Comparison of ENCODE assay signal across 8 cellular contexts in the genomic region with DNA sequence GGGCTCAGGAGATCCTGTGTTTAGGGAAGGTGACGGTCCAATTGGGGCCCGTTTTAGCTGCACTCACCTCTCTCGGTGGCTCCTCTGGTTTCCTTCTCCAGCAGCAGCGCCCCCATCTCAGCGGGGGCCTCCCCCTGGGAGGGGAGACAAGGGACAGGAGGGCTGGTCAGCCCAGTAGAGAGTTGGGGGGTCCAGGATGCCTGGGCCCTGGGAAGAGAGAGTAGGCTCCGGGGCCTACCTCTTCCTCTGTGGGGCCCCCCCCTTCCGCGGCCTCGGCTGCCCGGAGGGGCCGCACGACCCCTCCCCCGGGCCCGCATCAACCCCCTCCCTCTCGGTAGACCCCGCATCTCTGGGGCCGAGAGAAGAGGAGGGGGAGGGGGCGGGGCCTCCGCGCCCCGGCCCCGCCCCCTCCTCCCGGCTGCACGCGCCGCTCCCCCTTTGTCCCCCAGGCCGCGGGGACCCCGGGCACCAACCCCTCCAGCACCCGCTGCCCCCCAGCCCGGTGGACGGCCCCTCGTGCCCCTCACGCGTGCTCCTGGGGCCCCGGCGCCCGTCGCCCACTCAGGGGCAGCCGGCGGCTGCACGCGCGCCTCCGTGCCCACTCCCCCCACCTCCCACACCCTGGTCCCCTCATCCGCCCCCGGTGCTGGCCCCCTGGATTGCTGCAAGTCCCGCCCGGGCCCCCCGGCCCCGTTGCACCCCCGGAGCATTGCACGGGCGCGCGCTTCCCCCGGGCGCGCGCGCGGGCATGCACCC. TPM values are rescaled to one million over a fixed set of nuclear protein-coding genes. Genes with fewer than 3 reads are reported as not detected.
A peak's percentile ranks its signal among the peaks of the same experiment; 100 is the strongest.
DNase-seq lines count a peak whose midpoint lies in the region; ATAC-seq, FAIRE-seq and TF ChIP-seq lines count a peak whose summit lies in the region.

No MANE protein-coding gene starts in this region.

- no peak overlapping the region for H3K27ac Mint-ChIP-seq in astrocyte (ENCODE audit: unreplicated experiment)

- no peak for FAIRE-seq in astrocyte (lab: Jason Lieb, UNC)

- peak overlapping the region; percentile 87 for H3K4me3 Mint-ChIP-seq in astrocyte (ENCODE audit: unreplicated experiment)

- peak overlapping the region; percentile 98 for H3K4me2 ChIP-seq in astrocyte (ENCODE audit: low read length)

- H3K9me3 ChIP-seq in astrocyte (ENCODE audit: insufficient read depth, low read depth, low read length), result no peaks in the 10 kb centered on the region
- H3K9me3 ChIP-seq in liver (ENCODE audit: control insufficient read depth in 4 of 4, low read length in 3 of 4), result no peaks in the 10 kb centered on the region
- no peaks in the 10 kb centered on the region for H3K9me3 ChIP-seq in thyroid gland

- DNase-seq in AG04449 (ENCODE audit: low read depth, low spot score) (no peak), astrocyte (ENCODE audit: low read depth) (no peak), thyroid gland (no peak), AG20443 (ENCODE audit: low spot score) (no peak), SIG-M5 treated with dmso at 0.1 percent for 504 hours (lab: John Stamatoyannopoulos, UW; ENCODE audit: unreplicated experiment) (no peak)

- peak overlapping the region; percentile 54 for H2AFZ ChIP-seq in astrocyte (ENCODE audit: low read depth, low read length)

- no peaks in the 10 kb centered on the region for H3K27me3 ChIP-seq in astrocyte (ENCODE audit: insufficient read depth, low read length)
- no peaks in the 10 kb centered on the region for H3K27me3 ChIP-seq in liver (ENCODE audit: control insufficient read depth in 4 of 4, insufficient read depth in 4 of 4, low read length in 3 of 4)
- H3K27me3 ChIP-seq in thyroid gland, result no peaks in the 10 kb centered on the region

- H3K36me3 Mint-ChIP-seq in astrocyte (ENCODE audit: low read depth, unreplicated experiment), result peaks cover 7% of the 10 kb centered on the region

- TF ChIP-seq RAD21 in liver (IDR thresholded peaks at IDR 0.05), result no peak

- H3K4me3 ChIP-seq in AG04449 (ENCODE audit: low read depth, low read length) (peak overlapping the region; percentile 97), astrocyte (ENCODE audit: insufficient read depth, low read depth, low read length) (peak overlapping the region; percentile 79), liver (ENCODE audit: low read depth in 1 of 3, low read length in 3 of 3) (peak overlapping the region in 2 of 3 donors; percentile 46 to 94), thyroid gland (replicated peaks in 1 of 3) (peak overlapping the region; percentile 47 to 90 (median 57))

- H3K27me3 Mint-ChIP-seq in astrocyte (ENCODE audit: low read depth, unreplicated experiment), result no peaks in the 10 kb centered on the region

- H3K79me2 ChIP-seq in astrocyte (ENCODE audit: insufficient read depth, low read length), result peaks cover 14% of the 10 kb centered on the region

- no peak for TF ChIP-seq POLR2A in thyroid gland (IDR thresholded peaks at IDR 0.05)

- POLR2A ChIA-PET in AG04449 (lab: Yijun Ruan, JAX), result interaction anchor here (0.6 to 1.9 kb wide), 9 partner anchors 10 to 233 kb away, joined by 3 to 8 read pairs (median 3); a partner anchor contains a TSS

- intact Hi-C loops in thyroid gland (cut with DNase I), result loop anchor here (5.0 kb wide), 2 partner anchors 35 to 55 kb away; a partner anchor contains a TSS

- CTCF ChIA-PET in AG04449 (lab: Yijun Ruan, JAX), result interaction anchor here (1.0 to 2.6 kb wide), 5 partner anchors 8 to 55 kb away, joined by 3 to 24 read pairs (median 9); no protein-coding TSS in a partner anchor

- peaks cover 11% of the 10 kb centered on the region for H3K4me1 Mint-ChIP-seq in astrocyte (ENCODE audit: low read depth, unreplicated experiment)

- H3K27ac ChIP-seq in astrocyte (ENCODE audit: low read depth, low read length), result no peak overlapping the region
- H3K27ac ChIP-seq in liver (ENCODE audit: low read depth in 1 of 2, low read length in 2 of 2), result peak overlapping the region; percentile 36 to 54
- H3K27ac ChIP-seq in thyroid gland, result peak overlapping the region; percentile 27 to 75 (median 65)

- H3K4me1 ChIP-seq in astrocyte (ENCODE audit: insufficient read depth, low read length) (peaks cover 20% of the 10 kb centered on the region), liver (ENCODE audit: control insufficient read depth in 4 of 4, insufficient read depth in 4 of 4, low read length in 3 of 4) (peaks cover 10 to 36% (median 18%) of the 10 kb centered on the region in 4 donors), thyroid gland (peaks cover 16 to 20% of the 10 kb centered on the region in 2 donors)

- TF ChIP-seq CTCF in AG04449 (IDR thresholded peaks at IDR 0.05; ENCODE audit: insufficient read depth, low read length, missing control alignments) (no peak), astrocyte (IDR thresholded peaks at IDR 0.05; ENCODE audit: insufficient read depth, low read depth, low read length) (no peak), liver (IDR thresholded peaks at IDR 0.05; ENCODE audit: low read depth, low read length, missing input control) (no peak), thyroid gland (IDR thresholded peaks at IDR 0.05) (no peak)

- no peaks in the 10 kb centered on the region for H3K9me3 Mint-ChIP-seq in astrocyte (ENCODE audit: unreplicated experiment)

- peaks cover 8% of the 10 kb centered on the region for H3K36me3 ChIP-seq in astrocyte (ENCODE audit: insufficient read depth, low read length)
- peaks cover 0 to 17% (median 7%) of the 10 kb centered on the region in 4 donors for H3K36me3 ChIP-seq in liver (ENCODE audit: control insufficient read depth in 4 of 4, insufficient read depth in 3 of 4, low read depth in 1 of 4, low read length in 3 of 4)
- H3K36me3 ChIP-seq in thyroid gland, result peaks cover 6 to 20% of the 10 kb centered on the region in 2 donors

- WGBS in liver, result 5% methylated on average over 57 of the region's 62 CpGs
- 3 to 15% methylated on average over 5 of the region's 62 CpGs for WGBS in thyroid gland, 2 donors

- peaks cover 4% of the 10 kb centered on the region for H4K20me1 ChIP-seq in astrocyte (ENCODE audit: insufficient read depth, low read length)

- peak overlapping the region; percentile 77 for H3K9ac ChIP-seq in astrocyte (ENCODE audit: low read length)
- no peak overlapping the region for H3K9ac ChIP-seq in liver (ENCODE audit: low read depth in 1 of 2, low read length in 2 of 2)

- ATAC-seq in HG02970 (IDR thresholded peaks at IDR 0.05; ENCODE audit: low FRiP score, unreplicated experiment) (peak; percentile 3), HG03196 (IDR thresholded peaks at IDR 0.05; ENCODE audit: unreplicated experiment) (no peak)

TF ChIP-seq in liver, 16 proteins besides CTCF, POLR2A, EP300 and RAD21 (continues in another document):
- TF ChIP-seq TAF1 (conservative IDR thresholded peaks at IDR 0.05), result no peak
- no peak for TF ChIP-seq EGR1 (IDR thresholded peaks at IDR 0.05; ENCODE audit: low read depth in 2 of 2)
- no peak for TF ChIP-seq FOXA1 (IDR thresholded peaks at IDR 0.05)
- no peak for TF ChIP-seq SP1 (IDR thresholded peaks at IDR 0.05)
- TF ChIP-seq, protein P1, sequence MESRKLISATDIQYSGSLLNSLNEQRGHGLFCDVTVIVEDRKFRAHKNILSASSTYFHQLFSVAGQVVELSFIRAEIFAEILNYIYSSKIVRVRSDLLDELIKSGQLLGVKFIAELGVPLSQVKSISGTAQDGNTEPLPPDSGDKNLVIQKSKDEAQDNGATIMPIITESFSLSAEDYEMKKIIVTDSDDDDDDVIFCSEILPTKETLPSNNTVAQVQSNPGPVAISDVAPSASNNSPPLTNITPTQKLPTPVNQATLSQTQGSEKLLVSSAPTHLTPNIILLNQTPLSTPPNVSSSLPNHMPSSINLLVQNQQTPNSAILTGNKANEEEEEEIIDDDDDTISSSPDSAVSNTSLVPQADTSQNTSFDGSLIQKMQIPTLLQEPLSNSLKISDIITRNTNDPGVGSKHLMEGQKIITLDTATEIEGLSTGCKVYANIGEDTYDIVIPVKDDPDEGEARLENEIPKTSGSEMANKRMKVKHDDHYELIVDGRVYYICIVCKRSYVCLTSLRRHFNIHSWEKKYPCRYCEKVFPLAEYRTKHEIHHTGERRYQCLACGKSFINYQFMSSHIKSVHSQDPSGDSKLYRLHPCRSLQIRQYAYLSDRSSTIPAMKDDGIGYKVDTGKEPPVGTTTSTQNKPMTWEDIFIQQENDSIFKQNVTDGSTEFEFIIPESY (IDR thresholded peaks at IDR 0.05), result no peak
- TF ChIP-seq GABPA (IDR thresholded peaks at IDR 0.05 in 1 of 2, conservative IDR thresholded peaks at IDR 0.05 in 1 of 2), result no peak
- TF ChIP-seq FOXA2 (IDR thresholded peaks at IDR 0.05), result no peak
- TF ChIP-seq, protein P2, sequence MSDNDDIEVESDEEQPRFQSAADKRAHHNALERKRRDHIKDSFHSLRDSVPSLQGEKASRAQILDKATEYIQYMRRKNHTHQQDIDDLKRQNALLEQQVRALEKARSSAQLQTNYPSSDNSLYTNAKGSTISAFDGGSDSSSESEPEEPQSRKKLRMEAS (IDR thresholded peaks at IDR 0.05), result no peak
- no peak for TF ChIP-seq NR2F2 (IDR thresholded peaks at IDR 0.05)
- no peak for TF ChIP-seq RXRA (IDR thresholded peaks at IDR 0.05)
- no peak for TF ChIP-seq HNF4A (conservative IDR thresholded peaks at IDR 0.05)
- TF ChIP-seq, protein P3, sequence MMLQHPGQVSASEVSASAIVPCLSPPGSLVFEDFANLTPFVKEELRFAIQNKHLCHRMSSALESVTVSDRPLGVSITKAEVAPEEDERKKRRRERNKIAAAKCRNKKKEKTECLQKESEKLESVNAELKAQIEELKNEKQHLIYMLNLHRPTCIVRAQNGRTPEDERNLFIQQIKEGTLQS (IDR thresholded peaks at IDR 0.05), result no peak
- no peak for TF ChIP-seq JUND (IDR thresholded peaks at IDR 0.05)
- TF ChIP-seq YY1 (IDR thresholded peaks at IDR 0.05), result no peak
- TF ChIP-seq HNF4G (IDR thresholded peaks at IDR 0.05), result no peak

RNA-seq across cellular contexts. Expression of a gene that starts 0.5 kb away (rescaled TPM):
- 32.6 and 35.8 TPM in 2 replicates for total RNA-seq in astrocyte
- total RNA-seq in liver, result 10 to 100 TPM; 10.7 to 21.4 TPM
- polyA plus RNA-seq in liver, result 10 to 100 TPM in 1 of 2 donors, 1 to 10 TPM in 1; 7.9 to 10.5 TPM
- total RNA-seq in thyroid gland, result 10 to 100 TPM; 26.9 to 47.7 (median 38.7) TPM

RNA-seq across cellular contexts. Expression of a gene that starts 4.9 kb away (rescaled TPM):
- total RNA-seq in astrocyte, result 3.7 and 4.6 TPM in 2 replicates
- 1 to 10 TPM in 1 of 2 donors, under 1 TPM in 1; 0.25 to 2.3 TPM for total RNA-seq in liver
- under 1 TPM in 1 of 2 donors, not detected in 1; 0.83 TPM for polyA plus RNA-seq in liver
- total RNA-seq in thyroid gland, result 1 to 10 TPM in 3 of 4 donors, under 1 TPM in 1; 0.94 to 2.9 (median 1.5) TPM

RNA-seq across cellular contexts. Expression of a gene that starts 18.2 kb away (rescaled TPM):
- total RNA-seq in astrocyte, result 0.23 and 0.29 TPM in 2 replicates
- total RNA-seq in liver, result 1 to 10 TPM in 1 of 2 donors, under 1 TPM in 1; 0.17 to 2.4 TPM
- under 1 TPM in 1 of 2 donors, not detected in 1; 0.13 TPM for polyA plus RNA-seq in liver
- 10 to 100 TPM in 2 of 4 donors, 1 to 10 TPM in 2; 1.6 to 16.2 (median 7.7) TPM for total RNA-seq in thyroid gland

RNA-seq across cellular contexts. Expression of a gene that starts 30.5 kb away (rescaled TPM):
- 0.20 and 0.43 TPM in 2 replicates for total RNA-seq in astrocyte
- total RNA-seq in liver, result 100 to 1,000 TPM; 212 to 354 TPM
- polyA plus RNA-seq in liver, result 100 to 1,000 TPM; 441 to 522 TPM
- 1 to 10 TPM; 2.5 to 6.2 (median 4.4) TPM for total RNA-seq in thyroid gland

RNA-seq across cellular contexts. Expression of a gene that starts 34.4 kb away (rescaled TPM):
- total RNA-seq in astrocyte (45.0 and 47.3 TPM in 2 replicates), liver (10 to 100 TPM; 34.4 to 42.4 TPM), thyroid gland (10 to 100 TPM; 54.4 to 98.1 (median 65.9) TPM)
- polyA plus RNA-seq in liver, result 10 to 100 TPM; 27.6 to 35.1 TPM
